Comparison of ENCODE assay signal across 13 cellular contexts in the genomic region with DNA sequence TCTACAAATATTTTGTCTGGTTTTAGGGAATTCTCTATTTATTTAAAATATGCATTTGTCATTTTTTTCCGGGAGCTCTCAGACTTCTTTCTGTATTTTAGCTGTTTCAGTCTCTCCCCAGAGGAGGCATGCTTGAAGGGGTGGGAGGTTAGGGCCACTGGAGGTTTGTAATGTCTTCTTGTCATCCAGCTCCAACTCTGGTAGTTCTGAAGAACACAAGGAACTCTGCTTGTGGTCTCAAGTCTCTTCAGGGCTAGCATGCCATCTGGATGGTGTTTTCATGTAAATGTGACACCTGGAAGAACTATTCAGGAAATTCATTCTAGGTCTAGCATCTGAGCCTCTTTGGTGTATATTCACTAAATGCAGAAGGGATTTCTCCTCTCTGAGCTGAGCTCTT.
DNase-seq lines count a peak whose midpoint lies in the region; ATAC-seq and TF ChIP-seq lines count a peak whose summit lies in the region.
"Had no signal": no experiment of that assay in that cellular context is flagged by ENCODE, and none has a peak within 500 bp of the region (broad histone marks: within the 10 kb centered on the region; RNA-seq: fewer than 3 reads in every experiment).

No MANE protein-coding gene starts in this region.

- H4K20me1 ChIP-seq in GM23338 (replicated peaks; ENCODE audit: insufficient read depth) (no peaks in the 10 kb centered on the region), H9 (ENCODE audit: control insufficient read depth, insufficient read depth, insufficient read length) (no peaks in the 10 kb centered on the region)

- H3K9ac ChIP-seq in H9 (ENCODE audit: extremely low read depth, insufficient read length, low read length): no peak overlapping the region

- no peak overlapping the region for H4K91ac ChIP-seq in H9 (ENCODE audit: insufficient read length, low read depth, low read length)

- no peak overlapping the region for H3K23ac ChIP-seq in H9 (ENCODE audit: insufficient read length, low read depth, low read length)

- H2BK20ac ChIP-seq in H9 (ENCODE audit: low read depth, low read length, poor library complexity, severe bottlenecking): no peak overlapping the region

- no peaks in the 10 kb centered on the region for H3K4me1 ChIP-seq in GM23338 (ENCODE audit: insufficient read depth)
- H3K4me1 ChIP-seq in H9 (ENCODE audit: insufficient read depth, low read length): no peaks in the 10 kb centered on the region
- H3K4me1 ChIP-seq: Caco-2 had no signal

- H3K36me3 ChIP-seq in GM23338 (ENCODE audit: insufficient read depth): no peaks in the 10 kb centered on the region

- no peaks in the 10 kb centered on the region for H3K9me3 ChIP-seq in H9 (ENCODE audit: control insufficient read depth, low read depth, low read length)
- H3K9me3 ChIP-seq: Caco-2 had no signal

- no peaks in the 10 kb centered on the region for H3K23me2 ChIP-seq in H9 (ENCODE audit: insufficient read length, low read depth, low read length, poor library complexity, severe bottlenecking)

- H3K79me1 ChIP-seq in H9 (ENCODE audit: insufficient read depth, low read depth, low read length, poor library complexity, severe bottlenecking): no peaks in the 10 kb centered on the region

- no peaks in the 10 kb centered on the region for H3K9me2 ChIP-seq in GM23338 (ENCODE audit: insufficient read depth)

- no peak overlapping the region for H2AFZ ChIP-seq in GM23338
- no peak overlapping the region for H2AFZ ChIP-seq in H9 (ENCODE audit: low read length)

- H3K4ac ChIP-seq in H9 (ENCODE audit: low read depth, low read length): no peak overlapping the region

- DNase-seq in GM23338 (ENCODE audit: low spot score): no peak
- no peak for DNase-seq in H9
- no peak for DNase-seq in WTC11 (ENCODE audit: low spot score)
- no peak for DNase-seq in T1000 (lab: John Stamatoyannopoulos, UW)
- DNase-seq in GDM1 (lab: John Stamatoyannopoulos, UW): no peak
- no peak for DNase-seq in foreskin melanocyte
- DNase-seq: C1 segment of cervical spinal cord; Caco-2; CD4-positive, alpha-beta memory T cell; DMS53; DMS79 treated with DMSO at 0.1 percent for 48 hours; H7 had no signal

- no peaks in the 10 kb centered on the region for H3K79me2 ChIP-seq in GM23338 (replicated peaks; ENCODE audit: insufficient read depth)
- no peaks in the 10 kb centered on the region for H3K79me2 ChIP-seq in H9 (ENCODE audit: insufficient read depth, low read length)

- no peak overlapping the region for H2BK15ac ChIP-seq in H9 (ENCODE audit: low read depth, low read length)

- H3K4me3 ChIP-seq in GM23338: no peak overlapping the region

- H3K4me2 ChIP-seq in GM23338 (no peak overlapping the region), H9 (ENCODE audit: insufficient read depth, insufficient read length, low read length) (no peak overlapping the region)

- H3K4me3 Mint-ChIP-seq in GM23338 (no peak overlapping the region), H9 (no peak overlapping the region), WTC11 (no peak overlapping the region)
- H3K4me3 Mint-ChIP-seq: CD4-positive, alpha-beta memory T cell had no signal

- no peaks in the 10 kb centered on the region for H3K36me3 Mint-ChIP-seq in GM23338 (ENCODE audit: low read depth)
- H3K36me3 Mint-ChIP-seq in H9 (ENCODE audit: insufficient read depth in 1 of 3, low read depth in 3 of 3): no peaks in the 10 kb centered on the region; a peak in 1 of 7 replicates
- no peaks in the 10 kb centered on the region for H3K36me3 Mint-ChIP-seq in WTC11
- H3K36me3 Mint-ChIP-seq: CD4-positive, alpha-beta memory T cell had no signal

- no peak overlapping the region for H3K27ac Mint-ChIP-seq in GM23338
- peak overlapping the region in 2 of 3 experiments; percentile 6 to 43; a peak in 1 of 7 replicates for H3K27ac Mint-ChIP-seq in H9
- peak overlapping the region; percentile 65 for H3K27ac Mint-ChIP-seq in WTC11
- H3K27ac Mint-ChIP-seq: CD4-positive, alpha-beta memory T cell had no signal

- H2BK120ac ChIP-seq in H9 (ENCODE audit: low read depth, low read length, poor library complexity, severe bottlenecking): no peak overlapping the region

- H3K14ac ChIP-seq in H9 (ENCODE audit: insufficient read depth, low read length): no peak overlapping the region

- no peak overlapping the region for H3K18ac ChIP-seq in H9 (ENCODE audit: insufficient read length, low read depth, low read length)

- H3K27ac ChIP-seq in GM23338 (ENCODE audit: low read depth) (no peak overlapping the region), H9 (ENCODE audit: insufficient read length, low read depth, low read length) (no peak overlapping the region)

- H3K27me3 ChIP-seq in GM23338 (ENCODE audit: insufficient read depth): no peaks in the 10 kb centered on the region
- H3K27me3 ChIP-seq in H9 (ENCODE audit: insufficient read depth, low read length): no peaks in the 10 kb centered on the region

- no peak overlapping the region for H4K5ac ChIP-seq in H9 (ENCODE audit: insufficient read length, low read depth, low read length)

- peaks cover 2% of the 10 kb centered on the region for H3K27me3 Mint-ChIP-seq in GM23338 (ENCODE audit: insufficient read depth, low read depth, poor library complexity)
- no peaks in the 10 kb centered on the region for H3K27me3 Mint-ChIP-seq in H9 (ENCODE audit: low read depth)
- no peaks in the 10 kb centered on the region for H3K27me3 Mint-ChIP-seq in WTC11 (ENCODE audit: low read depth)

- H4K8ac ChIP-seq in H9 (replicated peaks; ENCODE audit: insufficient read length, low read depth, low read length): no peak overlapping the region

- WGBS in H9 (ENCODE audit: extremely low coverage, insufficient read length, low lambda C conversion rate): no CpG with 5 or more reads among the region's 1 CpG

- H2AK5ac ChIP-seq in H9 (ENCODE audit: insufficient read length, low read length): no peak overlapping the region

- TF ChIP-seq CTCF in GM23338 (conservative IDR thresholded peaks at IDR 0.05; ENCODE audit: low read depth in 2 of 2): no peak
- TF ChIP-seq CTCF in H9 (conservative IDR thresholded peaks at IDR 0.05): no peak
- TF ChIP-seq CTCF in WTC11 (IDR thresholded peaks at IDR 0.05): no peak

- H3T11ph ChIP-seq in H9 (ENCODE audit: low read length): no peak overlapping the region

- ATAC-seq in GM23338 (no peak), WTC11 (peak; percentile 52)
- ATAC-seq: HCT116 had no signal

- H3K4me1 Mint-ChIP-seq in GM23338 (peaks cover 10% of the 10 kb centered on the region; the same call in 2 of the 3 replicates), H9 (peaks cover 4 to 8% of the 10 kb centered on the region in 2 experiments; a peak in 3 of 4 replicates), WTC11 (peaks cover 19% of the 10 kb centered on the region)
- H3K4me1 Mint-ChIP-seq: CD4-positive, alpha-beta memory T cell had no signal

- H3F3A ChIP-seq in GM23338 (replicated peaks; ENCODE audit: low read depth): no peaks in the 10 kb centered on the region

- CTCF ChIA-PET in WTC11 (lab: Charles Lee): no interaction called here

- POLR2A ChIA-PET in WTC11 (lab: Charles Lee): no interaction called here

- H2BK12ac ChIP-seq in H9 (ENCODE audit: insufficient read length, low read depth, low read length): no peak overlapping the region

- no peak overlapping the region for H3K56ac ChIP-seq in H9 (ENCODE audit: insufficient read length, low read depth, low read length)

- H3K9me3 Mint-ChIP-seq in GM23338 (no peaks in the 10 kb centered on the region), H9 (no peaks in the 10 kb centered on the region), WTC11 (0 out of 2 replicates have a peak, but pooled peaks cover 3% of the 10 kb centered on the region)

- no peak overlapping the region for H2BK5ac ChIP-seq in H9 (ENCODE audit: insufficient read length, low read length)

TF ChIP-seq in GM23338, 12 proteins besides CTCF, POLR2A, EP300 and RAD21 (continues in another document):
- TF ChIP-seq, protein P1, sequence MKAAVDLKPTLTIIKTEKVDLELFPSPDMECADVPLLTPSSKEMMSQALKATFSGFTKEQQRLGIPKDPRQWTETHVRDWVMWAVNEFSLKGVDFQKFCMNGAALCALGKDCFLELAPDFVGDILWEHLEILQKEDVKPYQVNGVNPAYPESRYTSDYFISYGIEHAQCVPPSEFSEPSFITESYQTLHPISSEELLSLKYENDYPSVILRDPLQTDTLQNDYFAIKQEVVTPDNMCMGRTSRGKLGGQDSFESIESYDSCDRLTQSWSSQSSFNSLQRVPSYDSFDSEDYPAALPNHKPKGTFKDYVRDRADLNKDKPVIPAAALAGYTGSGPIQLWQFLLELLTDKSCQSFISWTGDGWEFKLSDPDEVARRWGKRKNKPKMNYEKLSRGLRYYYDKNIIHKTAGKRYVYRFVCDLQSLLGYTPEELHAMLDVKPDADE (IDR thresholded peaks at IDR 0.05): no peak

TF ChIP-seq in WTC11, 78 proteins besides CTCF, POLR2A, EP300 and RAD21 (continues in another document):
- TF ChIP-seq ZNF396 (CRISPR knock-in tag; IDR thresholded peaks at IDR 0.05; ENCODE audit: borderline replicate concordance) (no peak), NFATC4 (CRISPR knock-in tag; IDR thresholded peaks at IDR 0.05) (no peak), FOXP1 (CRISPR knock-in tag; IDR thresholded peaks at IDR 0.05; ENCODE audit: borderline replicate concordance) (no peak), HMGA2 (CRISPR knock-in tag; IDR thresholded peaks at IDR 0.05) (no peak), SMAD3 (CRISPR knock-in tag; IDR thresholded peaks at IDR 0.05; ENCODE audit: borderline replicate concordance) (no peak)
- TF ChIP-seq, protein P2, sequence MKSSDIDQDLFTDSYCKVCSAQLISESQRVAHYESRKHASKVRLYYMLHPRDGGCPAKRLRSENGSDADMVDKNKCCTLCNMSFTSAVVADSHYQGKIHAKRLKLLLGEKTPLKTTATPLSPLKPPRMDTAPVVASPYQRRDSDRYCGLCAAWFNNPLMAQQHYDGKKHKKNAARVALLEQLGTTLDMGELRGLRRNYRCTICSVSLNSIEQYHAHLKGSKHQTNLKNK (CRISPR knock-in tag; IDR thresholded peaks at IDR 0.05): no peak
- TF ChIP-seq, protein P3, sequence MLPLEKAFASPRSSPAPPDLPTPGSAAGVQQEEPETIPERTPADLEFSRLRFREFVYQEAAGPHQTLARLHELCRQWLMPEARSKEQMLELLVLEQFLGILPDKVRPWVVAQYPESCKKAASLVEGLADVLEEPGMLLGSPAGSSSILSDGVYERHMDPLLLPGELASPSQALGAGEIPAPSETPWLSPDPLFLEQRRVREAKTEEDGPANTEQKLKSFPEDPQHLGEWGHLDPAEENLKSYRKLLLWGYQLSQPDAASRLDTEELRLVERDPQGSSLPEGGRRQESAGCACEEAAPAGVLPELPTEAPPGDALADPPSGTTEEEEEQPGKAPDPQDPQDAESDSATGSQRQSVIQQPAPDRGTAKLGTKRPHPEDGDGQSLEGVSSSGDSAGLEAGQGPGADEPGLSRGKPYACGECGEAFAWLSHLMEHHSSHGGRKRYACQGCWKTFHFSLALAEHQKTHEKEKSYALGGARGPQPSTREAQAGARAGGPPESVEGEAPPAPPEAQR (CRISPR knock-in tag; IDR thresholded peaks at IDR 0.05): no peak
